1 cellular context compared by ENCODE assay signal in the genomic region with DNA sequence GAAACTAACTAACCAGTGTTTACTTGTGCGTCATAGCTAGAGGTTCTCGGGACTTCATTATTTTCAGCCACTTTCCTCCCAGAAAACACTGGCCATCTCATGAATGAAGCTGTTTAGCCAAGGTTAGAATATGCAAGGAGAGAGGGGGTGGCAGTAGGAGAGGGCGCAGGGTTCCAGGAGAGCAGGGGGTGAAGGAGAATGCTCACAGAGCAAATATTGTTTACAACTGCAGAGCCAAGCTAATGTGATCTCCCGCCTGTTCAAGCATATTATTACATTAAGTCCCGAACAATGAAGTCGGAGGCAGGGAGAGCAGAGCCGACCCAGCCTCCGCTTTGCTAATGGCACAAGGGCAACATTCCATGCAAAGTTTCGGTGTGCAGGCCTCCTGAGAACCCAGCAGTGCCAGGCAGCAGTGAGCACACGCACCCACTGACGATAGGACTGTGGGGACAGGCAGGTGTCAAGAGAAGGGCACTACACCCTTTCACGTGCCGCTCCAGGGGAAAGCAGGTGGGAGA.
TF ChIP-seq lines count a peak whose summit lies in the region.

No MANE protein-coding gene starts in this region.

TF ChIP-seq in GM23338, 12 proteins besides CTCF, POLR2A, EP300 and RAD21 (continued from another document):
- TF ChIP-seq, protein P1, sequence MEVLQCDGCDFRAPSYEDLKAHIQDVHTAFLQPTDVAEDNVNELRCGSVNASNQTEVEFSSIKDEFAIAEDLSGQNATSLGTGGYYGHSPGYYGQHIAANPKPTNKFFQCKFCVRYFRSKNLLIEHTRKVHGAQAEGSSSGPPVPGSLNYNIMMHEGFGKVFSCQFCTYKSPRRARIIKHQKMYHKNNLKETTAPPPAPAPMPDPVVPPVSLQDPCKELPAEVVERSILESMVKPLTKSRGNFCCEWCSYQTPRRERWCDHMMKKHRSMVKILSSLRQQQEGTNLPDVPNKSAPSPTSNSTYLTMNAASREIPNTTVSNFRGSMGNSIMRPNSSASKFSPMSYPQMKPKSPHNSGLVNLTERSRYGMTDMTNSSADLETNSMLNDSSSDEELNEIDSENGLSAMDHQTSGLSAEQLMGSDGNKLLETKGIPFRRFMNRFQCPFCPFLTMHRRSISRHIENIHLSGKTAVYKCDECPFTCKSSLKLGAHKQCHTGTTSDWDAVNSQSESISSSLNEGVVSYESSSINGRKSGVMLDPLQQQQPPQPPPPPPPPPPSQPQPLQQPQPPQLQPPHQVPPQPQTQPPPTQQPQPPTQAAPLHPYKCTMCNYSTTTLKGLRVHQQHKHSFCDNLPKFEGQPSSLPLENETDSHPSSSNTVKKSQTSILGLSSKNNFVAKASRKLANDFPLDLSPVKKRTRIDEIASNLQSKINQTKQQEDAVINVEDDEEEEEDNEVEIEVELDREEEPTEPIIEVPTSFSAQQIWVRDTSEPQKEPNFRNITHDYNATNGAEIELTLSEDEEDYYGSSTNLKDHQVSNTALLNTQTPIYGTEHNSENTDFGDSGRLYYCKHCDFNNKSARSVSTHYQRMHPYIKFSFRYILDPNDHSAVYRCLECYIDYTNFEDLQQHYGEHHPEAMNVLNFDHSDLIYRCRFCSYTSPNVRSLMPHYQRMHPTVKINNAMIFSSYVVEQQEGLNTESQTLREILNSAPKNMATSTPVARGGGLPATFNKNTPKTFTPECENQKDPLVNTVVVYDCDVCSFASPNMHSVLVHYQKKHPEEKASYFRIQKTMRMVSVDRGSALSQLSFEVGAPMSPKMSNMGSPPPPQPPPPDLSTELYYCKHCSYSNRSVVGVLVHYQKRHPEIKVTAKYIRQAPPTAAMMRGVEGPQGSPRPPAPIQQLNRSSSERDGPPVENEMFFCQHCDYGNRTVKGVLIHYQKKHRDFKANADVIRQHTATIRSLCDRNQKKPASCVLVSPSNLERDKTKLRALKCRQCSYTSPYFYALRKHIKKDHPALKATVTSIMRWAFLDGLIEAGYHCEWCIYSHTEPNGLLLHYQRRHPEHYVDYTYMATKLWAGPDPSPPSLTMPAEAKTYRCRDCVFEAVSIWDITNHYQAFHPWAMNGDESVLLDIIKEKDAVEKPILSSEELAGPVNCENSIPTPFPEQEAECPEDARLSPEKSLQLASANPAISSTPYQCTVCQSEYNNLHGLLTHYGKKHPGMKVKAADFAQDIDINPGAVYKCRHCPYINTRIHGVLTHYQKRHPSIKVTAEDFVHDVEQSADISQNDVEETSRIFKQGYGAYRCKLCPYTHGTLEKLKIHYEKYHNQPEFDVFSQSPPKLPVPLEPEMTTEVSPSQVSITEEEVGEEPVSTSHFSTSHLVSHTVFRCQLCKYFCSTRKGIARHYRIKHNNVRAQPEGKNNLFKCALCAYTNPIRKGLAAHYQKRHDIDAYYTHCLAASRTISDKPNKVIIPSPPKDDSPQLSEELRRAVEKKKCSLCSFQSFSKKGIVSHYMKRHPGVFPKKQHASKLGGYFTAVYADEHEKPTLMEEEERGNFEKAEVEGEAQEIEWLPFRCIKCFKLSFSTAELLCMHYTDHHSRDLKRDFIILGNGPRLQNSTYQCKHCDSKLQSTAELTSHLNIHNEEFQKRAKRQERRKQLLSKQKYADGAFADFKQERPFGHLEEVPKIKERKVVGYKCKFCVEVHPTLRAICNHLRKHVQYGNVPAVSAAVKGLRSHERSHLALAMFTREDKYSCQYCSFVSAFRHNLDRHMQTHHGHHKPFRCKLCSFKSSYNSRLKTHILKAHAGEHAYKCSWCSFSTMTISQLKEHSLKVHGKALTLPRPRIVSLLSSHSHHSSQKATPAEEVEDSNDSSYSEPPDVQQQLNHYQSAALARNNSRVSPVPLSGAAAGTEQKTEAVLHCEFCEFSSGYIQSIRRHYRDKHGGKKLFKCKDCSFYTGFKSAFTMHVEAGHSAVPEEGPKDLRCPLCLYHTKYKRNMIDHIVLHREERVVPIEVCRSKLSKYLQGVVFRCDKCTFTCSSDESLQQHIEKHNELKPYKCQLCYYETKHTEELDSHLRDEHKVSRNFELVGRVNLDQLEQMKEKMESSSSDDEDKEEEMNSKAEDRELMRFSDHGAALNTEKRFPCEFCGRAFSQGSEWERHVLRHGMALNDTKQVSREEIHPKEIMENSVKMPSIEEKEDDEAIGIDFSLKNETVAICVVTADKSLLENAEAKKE (CRISPR knock-in tag; IDR thresholded peaks at IDR 0.05), result no peak
- no peak for TF ChIP-seq ETS1 (IDR thresholded peaks at IDR 0.05)
- TF ChIP-seq POLR2AphosphoS5 (IDR thresholded peaks at IDR 0.05; ENCODE audit: low read depth), result no peak
- no peak for TF ChIP-seq EZH2 (IDR thresholded peaks at IDR 0.05; ENCODE audit: low read depth, unreplicated experiment)
- TF ChIP-seq ZNF114 (CRISPR knock-in tag; IDR thresholded peaks at IDR 0.05), result no peak
- no peak for TF ChIP-seq EZH2phosphoT487 (IDR thresholded peaks at IDR 0.05; ENCODE audit: unreplicated experiment)
- TF ChIP-seq STAT1 (IDR thresholded peaks at IDR 0.05; ENCODE audit: unreplicated experiment), result no peak
TF ChIP-seq in GM23338: peak in this region for 0.
